22 cellular contexts compared by ENCODE assay signal in genomic region chr18:76336241-76336640, GRCh38.
"Had no signal": no experiment of that assay in that cellular context is flagged by ENCODE, and none has a peak within 500 bp of the region (broad histone marks: within the 10 kb centered on the region; RNA-seq: fewer than 3 reads in every experiment).

No MANE protein-coding gene starts in this region.

- ATAC-seq: activated CD4-positive, CD25-positive, alpha-beta regulatory T cell treated with anti-CD3 and anti-CD28 coated beads, Interleukin-2, amount 50 U/mL, for 24 hours; activated CD8-positive, alpha-beta memory T cell treated with anti-CD3 and anti-CD28 coated beads, Interleukin-2, amount 10 ng/mL, durations not matched to agents 7 days and 5 days; activated CD8-positive, alpha-beta T cell treated with anti-CD3 and anti-CD28 coated beads for 36 hours; body of pancreas; foreskin keratinocyte; lower lobe of right lung; mucosa of descending colon; pancreas; right cardiac atrium had no signal

- H3K27me3 ChIP-seq: body of pancreas, cardiac muscle cell, foreskin keratinocyte, pancreas, thyroid gland had no signal

- H3K4me1 ChIP-seq: body of pancreas, lower lobe of right lung, pancreas, thyroid gland had no signal

- H3K27ac ChIP-seq: body of pancreas, cardiac muscle cell, foreskin keratinocyte, lower lobe of right lung, pancreas, thyroid gland, VCaP had no signal

- DNase-seq: activated CD4-positive, alpha-beta T cell treated with anti-CD3 and anti-CD28 coated beads, Interleukin-2, amount 10 ng/mL, durations not matched to agents 24 days and 14 days; activated CD8-positive, alpha-beta memory T cell treated with anti-CD3 and anti-CD28 coated beads, Interleukin-2, amount 10 ng/mL, durations not matched to agents 7 days and 5 days; activated CD8-positive, alpha-beta T cell treated with anti-CD3 and anti-CD28 coated beads for 36 hours; activated effector memory CD4-positive, alpha-beta T cell treated with anti-CD3 and anti-CD28 coated beads, Interleukin-2, amount 50 U/mL, for 16 hours; activated T-cell treated with anti-CD3 and anti-CD28 coated beads for 4 hours; anterior cingulate cortex; body of pancreas; cortex of kidney; erythroblast; foreskin keratinocyte; lower lobe of right lung; mesendoderm; mucosa of descending colon; nephron progenitor cell; pancreas; right cardiac atrium; stimulated activated CD4-positive, alpha-beta T cell treated with anti-CD3 and anti-CD28 coated beads, Interleukin-1b, Interleukin-23, amount 100 ng/mL, for 48 hours; substantia nigra; thyroid gland had no signal

- H3K36me3 ChIP-seq: cardiac muscle cell, lower lobe of right lung, pancreas, thyroid gland had no signal

- H3K9me3 ChIP-seq: body of pancreas, pancreas, thyroid gland had no signal

- H3K4me3 ChIP-seq: body of pancreas, cardiac muscle cell, lower lobe of right lung, mucosa of descending colon, pancreas, thyroid gland had no signal
